In genomic region chr19:2329528-2329927, GRCh38 we compare ENCODE assay signal across 10 cellular contexts. TPM values are rescaled to one million over a fixed set of nuclear protein-coding genes. Genes with fewer than 3 reads are reported as not detected.
A peak's percentile ranks its signal among the peaks of the same experiment; 100 is the strongest.
DNase-seq lines count a peak whose midpoint lies in the region; ATAC-seq, FAIRE-seq and TF ChIP-seq lines count a peak whose summit lies in the region.
"Had no signal": no experiment of that assay in that cellular context is flagged by ENCODE, and none has a peak within 500 bp of the region (broad histone marks: within the 10 kb centered on the region; RNA-seq: fewer than 3 reads in every experiment).

No MANE protein-coding gene starts in this region.

- H3K36me3 ChIP-seq in keratinocyte (ENCODE audit: control insufficient read depth in 2 of 2, extremely low read depth in 1 of 2, insufficient read depth in 2 of 2, low read length in 2 of 2) = peaks cover 4 to 10% of the 10 kb centered on the region in 2 experiments
- no peaks in the 10 kb centered on the region for H3K36me3 ChIP-seq in thoracic aorta

- no peak for FAIRE-seq in keratinocyte (lab: Jason Lieb, UNC)

- H3K4me1 ChIP-seq in keratinocyte (ENCODE audit: control insufficient read depth, extremely low read depth, insufficient read depth, low read length) (peaks cover 12% of the 10 kb centered on the region), thoracic aorta (ENCODE audit: control insufficient read depth in 1 of 2, low read depth in 2 of 2) (peaks cover 12 to 45% of the 10 kb centered on the region in 2 donors)

- POLR2A ChIA-PET in activated CD4-positive, alpha-beta T cell treated with anti-CD3 and anti-CD28 coated beads, Interleukin-2, amount 10 ng/mL, durations not matched to agents 7 days and 5 days (lab: Charles Lee) = interaction anchor here (0.7 kb wide), 1 partner anchor 60 kb away, joined by 3 read pairs; no protein-coding TSS in a partner anchor
- POLR2A ChIA-PET in activated CD4-positive, alpha-beta memory T cell treated with anti-CD3 and anti-CD28 coated beads, Interleukin-2, amount 10 ng/mL, durations not matched to agents 7 days and 5 days (lab: Charles Lee) = interaction anchor here (1.5 to 2.3 kb wide), 2 partner anchors 59 to 64 kb away, joined by 3 to 11 read pairs; no protein-coding TSS in a partner anchor

- no peak for ATAC-seq in thoracic aorta (ENCODE audit: insufficient number of reproducible peaks, low FRiP score, low read depth)
- ATAC-seq in HG02884 (IDR thresholded peaks at IDR 0.05; ENCODE audit: unreplicated experiment) = no peak

- H3K27me3 Mint-ChIP-seq in activated CD4-positive, alpha-beta T cell treated with anti-CD3 and anti-CD28 coated beads, Interleukin-2, amount 10 ng/mL, durations not matched to agents 7 days and 5 days = no peaks in the 10 kb centered on the region
- no peaks in the 10 kb centered on the region for H3K27me3 Mint-ChIP-seq in activated CD4-positive, alpha-beta memory T cell treated with anti-CD3 and anti-CD28 coated beads, Interleukin-2, amount 10 ng/mL, durations not matched to agents 7 days and 5 days

- H3K36me3 Mint-ChIP-seq in activated CD4-positive, alpha-beta T cell treated with anti-CD3 and anti-CD28 coated beads, Interleukin-2, amount 10 ng/mL, durations not matched to agents 7 days and 5 days (ENCODE audit: low read depth) = peaks cover 24% of the 10 kb centered on the region
- peaks cover 25% of the 10 kb centered on the region for H3K36me3 Mint-ChIP-seq in activated CD4-positive, alpha-beta memory T cell treated with anti-CD3 and anti-CD28 coated beads, Interleukin-2, amount 10 ng/mL, durations not matched to agents 7 days and 5 days (ENCODE audit: low read depth)

- peak overlapping the region; percentile 99 for H3K4me3 Mint-ChIP-seq in activated CD4-positive, alpha-beta T cell treated with anti-CD3 and anti-CD28 coated beads, Interleukin-2, amount 10 ng/mL, durations not matched to agents 7 days and 5 days
- peak overlapping the region; percentile 98 for H3K4me3 Mint-ChIP-seq in activated CD4-positive, alpha-beta memory T cell treated with anti-CD3 and anti-CD28 coated beads, Interleukin-2, amount 10 ng/mL, durations not matched to agents 7 days and 5 days

- TF ChIP-seq CTCF in keratinocyte (optimal IDR thresholded peaks at IDR 0.05 in 1 of 3, IDR thresholded peaks at IDR 0.05 in 1 of 3, conservative IDR thresholded peaks at IDR 0.05 in 1 of 3; ENCODE audit: extremely low read depth in 1 of 3, insufficient read depth in 2 of 3, low read length in 3 of 3) (no peak), thoracic aorta (IDR thresholded peaks at IDR 0.05) (no peak)

- dilution Hi-C loops in keratinocyte (cut with MboI; ENCODE audit: extremely low pct_ligation_motif_present, low sequenced_read_pairs) = no loop called here

- H3K9ac ChIP-seq in keratinocyte (ENCODE audit: control insufficient read depth, extremely low read depth, insufficient read depth, low read length) = peak overlapping the region; percentile 92

- H3K4me1 Mint-ChIP-seq in activated CD4-positive, alpha-beta T cell treated with anti-CD3 and anti-CD28 coated beads, Interleukin-2, amount 10 ng/mL, durations not matched to agents 7 days and 5 days = peaks cover 66% of the 10 kb centered on the region
- peaks cover 62% of the 10 kb centered on the region for H3K4me1 Mint-ChIP-seq in activated CD4-positive, alpha-beta memory T cell treated with anti-CD3 and anti-CD28 coated beads, Interleukin-2, amount 10 ng/mL, durations not matched to agents 7 days and 5 days

- H3K4me3 ChIP-seq in keratinocyte (ENCODE audit: control insufficient read depth in 2 of 3, extremely low read depth in 1 of 3, insufficient read depth in 2 of 3, low read depth in 1 of 3, low read length in 3 of 3) = peak overlapping the region; percentile 91 to 93 (median 92)
- H3K4me3 ChIP-seq in thoracic aorta = peak overlapping the region; percentile 83

- no peak for DNase-seq in activated CD4-positive, alpha-beta T cell treated with anti-CD3 and anti-CD28 coated beads, Interleukin-2, amount 10 ng/mL, durations not matched to agents 7 days and 5 days
- DNase-seq in activated CD4-positive, alpha-beta T cell treated with anti-CD3 and anti-CD28 coated beads for 4 hours = no peak
- DNase-seq in activated CD4-positive, alpha-beta memory T cell treated with anti-CD3 and anti-CD28 coated beads, Interleukin-2, amount 10 ng/mL, durations not matched to agents 7 days and 5 days = no peak
- no peak for DNase-seq in keratinocyte (ENCODE audit: low read depth, low spot score)
- DNase-seq in thoracic aorta (ENCODE audit: low spot score) = no peak
- no peak for DNase-seq in NOMO-1 treated with DMSO at 0.1 percent for 48 hours (lab: John Stamatoyannopoulos, UW; ENCODE audit: unreplicated experiment)
- DNase-seq in Kasumi-1 (lab: John Stamatoyannopoulos, UW) = no peak
- DNase-seq: NCI-H1694 treated with DMSO at 0.1 percent for 48 hours had no signal

- no peak overlapping the region for H2AFZ ChIP-seq in keratinocyte (ENCODE audit: control insufficient read depth, low read length)

- peak overlapping the region; percentile 71 for H3K4me2 ChIP-seq in keratinocyte (ENCODE audit: control insufficient read depth, extremely low read depth, insufficient read depth, low read depth, low read length)

- H3K27me3 ChIP-seq in keratinocyte (ENCODE audit: control insufficient read depth, extremely low read depth, insufficient read depth, low read length) = no peaks in the 10 kb centered on the region
- no peaks in the 10 kb centered on the region for H3K27me3 ChIP-seq in thoracic aorta (replicated peaks; ENCODE audit: insufficient read depth)

- H3K9me1 ChIP-seq in keratinocyte (ENCODE audit: control insufficient read depth, extremely low read depth, insufficient read depth, low read length) = no peaks in the 10 kb centered on the region

- H3K9me3 ChIP-seq in keratinocyte (ENCODE audit: control insufficient read depth, low read depth, low read length) = no peaks in the 10 kb centered on the region
- H3K9me3 ChIP-seq in thoracic aorta = no peaks in the 10 kb centered on the region

- CTCF ChIA-PET in activated CD4-positive, alpha-beta T cell treated with anti-CD3 and anti-CD28 coated beads, Interleukin-2, amount 10 ng/mL, durations not matched to agents 7 days and 5 days (lab: Charles Lee) = interaction anchor here (0.7 kb wide), 1 partner anchor 1849 kb away, joined by 3 read pairs; no protein-coding TSS in a partner anchor
- CTCF ChIA-PET in activated CD4-positive, alpha-beta memory T cell treated with anti-CD3 and anti-CD28 coated beads, Interleukin-2, amount 10 ng/mL, durations not matched to agents 7 days and 5 days (lab: Charles Lee) = interaction anchor here (1.0 kb wide), 1 partner anchor 55 kb away, joined by 4 read pairs; no protein-coding TSS in a partner anchor

- H3K27ac ChIP-seq in keratinocyte (ENCODE audit: control insufficient read depth, insufficient read depth, low read length) (no peak overlapping the region), thoracic aorta (no peak overlapping the region)

- no peaks in the 10 kb centered on the region for H3K9me3 Mint-ChIP-seq in activated CD4-positive, alpha-beta T cell treated with anti-CD3 and anti-CD28 coated beads, Interleukin-2, amount 10 ng/mL, durations not matched to agents 7 days and 5 days
- no peaks in the 10 kb centered on the region for H3K9me3 Mint-ChIP-seq in activated CD4-positive, alpha-beta memory T cell treated with anti-CD3 and anti-CD28 coated beads, Interleukin-2, amount 10 ng/mL, durations not matched to agents 7 days and 5 days

- peaks cover 3% of the 10 kb centered on the region for H4K20me1 ChIP-seq in keratinocyte (ENCODE audit: control insufficient read depth, extremely low read depth, insufficient read depth, low read length)

- H3K27ac Mint-ChIP-seq in activated CD4-positive, alpha-beta T cell treated with anti-CD3 and anti-CD28 coated beads, Interleukin-2, amount 10 ng/mL, durations not matched to agents 7 days and 5 days = peak overlapping the region; percentile 89
- H3K27ac Mint-ChIP-seq in activated CD4-positive, alpha-beta memory T cell treated with anti-CD3 and anti-CD28 coated beads, Interleukin-2, amount 10 ng/mL, durations not matched to agents 7 days and 5 days = peak overlapping the region; percentile 78

- peaks cover 76% of the 10 kb centered on the region for H3K79me2 ChIP-seq in keratinocyte (ENCODE audit: control insufficient read depth, insufficient read depth, low read length)

RNA-seq across cellular contexts. Expression of gene SPPL2B, which starts 1.0 kb away (rescaled TPM):
- total RNA-seq in activated CD4-positive, alpha-beta T cell treated with anti-CD3 and anti-CD28 coated beads, Interleukin-2, amount 10 ng/mL, durations not matched to agents 7 days and 5 days = 10 to 100 TPM; 69.9 to 96.6 TPM
- 10 to 100 TPM; 58.9 to 68.2 TPM for total RNA-seq in activated CD4-positive, alpha-beta memory T cell treated with anti-CD3 and anti-CD28 coated beads, Interleukin-2, amount 10 ng/mL, durations not matched to agents 7 days and 5 days
- polyA plus RNA-seq in keratinocyte = 9.3 to 20.9 TPM (median 13.5 TPM) in 3 replicates
- 3.8 TPM for polyA plus RNA-seq in keratinocyte (2011; ENCODE audit: low read depth)
- polyA plus RNA-seq in keratinocyte (2011; cell fraction: cytosol; rRNA removed) = 3.4 and 5.5 TPM in 2 replicates
- polyA plus RNA-seq in keratinocyte (2011; cell fraction: nucleus; rRNA removed) = 74.7 and 110 TPM in 2 replicates
- polyA plus RNA-seq in keratinocyte (2012; ENCODE audit: low replicate concordance) = 12.3 and 20.9 TPM in 2 replicates
- 8.5 to 19.2 TPM (median 9.7 TPM) in 3 replicates for polyA minus RNA-seq in keratinocyte
- polyA minus RNA-seq in keratinocyte (2011; cell fraction: cytosol; rRNA and poly(A)+ RNA removed) = 17.3 TPM
- polyA minus RNA-seq in keratinocyte (2011; cell fraction: nucleus; rRNA and poly(A)+ RNA removed) = 34.3 and 36.2 TPM in 2 replicates
- 10 to 100 TPM; 55.8 to 60.0 TPM for total RNA-seq in thoracic aorta

RNA-seq across cellular contexts. Expression of gene LSM7, which starts 1.1 kb away (rescaled TPM):
- 100 to 1,000 TPM; 105 to 114 TPM for total RNA-seq in activated CD4-positive, alpha-beta T cell treated with anti-CD3 and anti-CD28 coated beads, Interleukin-2, amount 10 ng/mL, durations not matched to agents 7 days and 5 days
- 100 to 1,000 TPM; 110 to 115 TPM for total RNA-seq in activated CD4-positive, alpha-beta memory T cell treated with anti-CD3 and anti-CD28 coated beads, Interleukin-2, amount 10 ng/mL, durations not matched to agents 7 days and 5 days
- polyA plus RNA-seq in keratinocyte = 206 to 275 TPM (median 243 TPM) in 3 replicates
- polyA plus RNA-seq in keratinocyte (2011; ENCODE audit: low read depth) = 19.2 TPM
- polyA plus RNA-seq in keratinocyte (2011; cell fraction: cytosol; rRNA removed) = 153 and 305 TPM in 2 replicates
- 151 and 185 TPM in 2 replicates for polyA plus RNA-seq in keratinocyte (2011; cell fraction: nucleus; rRNA removed)
- polyA plus RNA-seq in keratinocyte (2012; ENCODE audit: low replicate concordance) = 109 and 224 TPM in 2 replicates
- polyA minus RNA-seq in keratinocyte = 26.8 to 62.6 TPM (median 29.6 TPM) in 3 replicates
- polyA minus RNA-seq in keratinocyte (2011; cell fraction: cytosol; rRNA and poly(A)+ RNA removed) = 73.5 TPM
- polyA minus RNA-seq in keratinocyte (2011; cell fraction: nucleus; rRNA and poly(A)+ RNA removed) = 18.4 and 27.5 TPM in 2 replicates
- 10 to 100 TPM; 35.5 to 38.8 TPM for total RNA-seq in thoracic aorta

RNA-seq across cellular contexts. Expression of gene LINGO3, which starts 21.6 kb away (rescaled TPM):
- under 1 TPM; 0.35 to 0.44 TPM for total RNA-seq in activated CD4-positive, alpha-beta T cell treated with anti-CD3 and anti-CD28 coated beads, Interleukin-2, amount 10 ng/mL, durations not matched to agents 7 days and 5 days
- total RNA-seq in activated CD4-positive, alpha-beta memory T cell treated with anti-CD3 and anti-CD28 coated beads, Interleukin-2, amount 10 ng/mL, durations not matched to agents 7 days and 5 days = under 1 TPM; 0.40 to 0.63 TPM
- not detected in 3 replicates for polyA plus RNA-seq in keratinocyte
- polyA plus RNA-seq in keratinocyte (2011; ENCODE audit: low read depth) = not detected
- polyA plus RNA-seq in keratinocyte (2011; cell fraction: cytosol; rRNA removed) = not detected in 2 replicates
- 0.05 TPM in 1 of 2 replicates, not detected in the other for polyA plus RNA-seq in keratinocyte (2011; cell fraction: nucleus; rRNA removed)
- 0.07 TPM in 1 of 2 replicates, not detected in the other for polyA plus RNA-seq in keratinocyte (2012; ENCODE audit: low replicate concordance)
- polyA minus RNA-seq in keratinocyte = not detected in 3 replicates
- polyA minus RNA-seq in keratinocyte (2011; cell fraction: cytosol; rRNA and poly(A)+ RNA removed) = not detected
- not detected in 2 replicates for polyA minus RNA-seq in keratinocyte (2011; cell fraction: nucleus; rRNA and poly(A)+ RNA removed)
- total RNA-seq in thoracic aorta = under 1 TPM in 1 of 2 donors, not detected in 1; 0.27 TPM
- total RNA-seq: G401 had no signal

RNA-seq across cellular contexts. Expression of gene TMPRSS9, which starts 30.5 kb away (rescaled TPM):
- total RNA-seq in activated CD4-positive, alpha-beta T cell treated with anti-CD3 and anti-CD28 coated beads, Interleukin-2, amount 10 ng/mL, durations not matched to agents 7 days and 5 days = not detected
- not detected for total RNA-seq in activated CD4-positive, alpha-beta memory T cell treated with anti-CD3 and anti-CD28 coated beads, Interleukin-2, amount 10 ng/mL, durations not matched to agents 7 days and 5 days
- not detected in 3 replicates for polyA plus RNA-seq in keratinocyte
- polyA plus RNA-seq in keratinocyte (2011; ENCODE audit: low read depth) = not detected
- polyA plus RNA-seq in keratinocyte (2011; cell fraction: cytosol; rRNA removed) = not detected in 2 replicates
- not detected in 2 replicates for polyA plus RNA-seq in keratinocyte (2011; cell fraction: nucleus; rRNA removed)
- polyA plus RNA-seq in keratinocyte (2012; ENCODE audit: low replicate concordance) = 0.17 and 0.39 TPM in 2 replicates
- not detected in 3 replicates for polyA minus RNA-seq in keratinocyte
- not detected for polyA minus RNA-seq in keratinocyte (2011; cell fraction: cytosol; rRNA and poly(A)+ RNA removed)
- polyA minus RNA-seq in keratinocyte (2011; cell fraction: nucleus; rRNA and poly(A)+ RNA removed) = not detected in 2 replicates
- under 1 TPM; 0.42 to 0.54 TPM for total RNA-seq in thoracic aorta

RNA-seq across cellular contexts. Expression of gene PEAK3, which starts 47.6 kb away (rescaled TPM):
- total RNA-seq in activated CD4-positive, alpha-beta T cell treated with anti-CD3 and anti-CD28 coated beads, Interleukin-2, amount 10 ng/mL, durations not matched to agents 7 days and 5 days = under 1 TPM; 0.17 to 0.25 TPM
- total RNA-seq in activated CD4-positive, alpha-beta memory T cell treated with anti-CD3 and anti-CD28 coated beads, Interleukin-2, amount 10 ng/mL, durations not matched to agents 7 days and 5 days = under 1 TPM; 0.70 to 0.88 TPM
- not detected in 3 replicates for polyA plus RNA-seq in keratinocyte
- not detected for polyA plus RNA-seq in keratinocyte (2011; ENCODE audit: low read depth)
- not detected in 2 replicates for polyA plus RNA-seq in keratinocyte (2011; cell fraction: cytosol; rRNA removed)
- polyA plus RNA-seq in keratinocyte (2011; cell fraction: nucleus; rRNA removed) = not detected in 2 replicates
- 0.03 and 0.37 TPM in 2 replicates for polyA plus RNA-seq in keratinocyte (2012; ENCODE audit: low replicate concordance)
- polyA minus RNA-seq in keratinocyte = not detected in 3 replicates
- polyA minus RNA-seq in keratinocyte (2011; cell fraction: cytosol; rRNA and poly(A)+ RNA removed) = not detected
- polyA minus RNA-seq in keratinocyte (2011; cell fraction: nucleus; rRNA and poly(A)+ RNA removed) = not detected in 2 replicates
- total RNA-seq in thoracic aorta = 1 to 10 TPM; 1.2 to 3.0 TPM
- total RNA-seq: G401 had no signal
